In genomic region chr14:104765517-104765916, GRCh38 we compare ENCODE assay signal across 2 cellular contexts.
TF ChIP-seq lines count a peak whose summit lies in the region.

No MANE protein-coding gene starts in this region.

TF ChIP-seq in GM23338, 12 proteins besides CTCF, POLR2A, EP300 and RAD21:
- TF ChIP-seq, protein P1, sequence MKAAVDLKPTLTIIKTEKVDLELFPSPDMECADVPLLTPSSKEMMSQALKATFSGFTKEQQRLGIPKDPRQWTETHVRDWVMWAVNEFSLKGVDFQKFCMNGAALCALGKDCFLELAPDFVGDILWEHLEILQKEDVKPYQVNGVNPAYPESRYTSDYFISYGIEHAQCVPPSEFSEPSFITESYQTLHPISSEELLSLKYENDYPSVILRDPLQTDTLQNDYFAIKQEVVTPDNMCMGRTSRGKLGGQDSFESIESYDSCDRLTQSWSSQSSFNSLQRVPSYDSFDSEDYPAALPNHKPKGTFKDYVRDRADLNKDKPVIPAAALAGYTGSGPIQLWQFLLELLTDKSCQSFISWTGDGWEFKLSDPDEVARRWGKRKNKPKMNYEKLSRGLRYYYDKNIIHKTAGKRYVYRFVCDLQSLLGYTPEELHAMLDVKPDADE (IDR thresholded peaks at IDR 0.05), result no peak
- TF ChIP-seq NANOG (IDR thresholded peaks at IDR 0.05; ENCODE audit: borderline replicate concordance), result no peak
- no peak for TF ChIP-seq ZNF114 (CRISPR knock-in tag; IDR thresholded peaks at IDR 0.05)
- no peak for TF ChIP-seq EZH2phosphoT487 (IDR thresholded peaks at IDR 0.05; ENCODE audit: unreplicated experiment)
- no peak for TF ChIP-seq CREB1 (CRISPR knock-in tag; IDR thresholded peaks at IDR 0.05; ENCODE audit: low read depth)
- no peak for TF ChIP-seq POLR2AphosphoS5 (IDR thresholded peaks at IDR 0.05; ENCODE audit: low read depth)
- TF ChIP-seq, protein P2, sequence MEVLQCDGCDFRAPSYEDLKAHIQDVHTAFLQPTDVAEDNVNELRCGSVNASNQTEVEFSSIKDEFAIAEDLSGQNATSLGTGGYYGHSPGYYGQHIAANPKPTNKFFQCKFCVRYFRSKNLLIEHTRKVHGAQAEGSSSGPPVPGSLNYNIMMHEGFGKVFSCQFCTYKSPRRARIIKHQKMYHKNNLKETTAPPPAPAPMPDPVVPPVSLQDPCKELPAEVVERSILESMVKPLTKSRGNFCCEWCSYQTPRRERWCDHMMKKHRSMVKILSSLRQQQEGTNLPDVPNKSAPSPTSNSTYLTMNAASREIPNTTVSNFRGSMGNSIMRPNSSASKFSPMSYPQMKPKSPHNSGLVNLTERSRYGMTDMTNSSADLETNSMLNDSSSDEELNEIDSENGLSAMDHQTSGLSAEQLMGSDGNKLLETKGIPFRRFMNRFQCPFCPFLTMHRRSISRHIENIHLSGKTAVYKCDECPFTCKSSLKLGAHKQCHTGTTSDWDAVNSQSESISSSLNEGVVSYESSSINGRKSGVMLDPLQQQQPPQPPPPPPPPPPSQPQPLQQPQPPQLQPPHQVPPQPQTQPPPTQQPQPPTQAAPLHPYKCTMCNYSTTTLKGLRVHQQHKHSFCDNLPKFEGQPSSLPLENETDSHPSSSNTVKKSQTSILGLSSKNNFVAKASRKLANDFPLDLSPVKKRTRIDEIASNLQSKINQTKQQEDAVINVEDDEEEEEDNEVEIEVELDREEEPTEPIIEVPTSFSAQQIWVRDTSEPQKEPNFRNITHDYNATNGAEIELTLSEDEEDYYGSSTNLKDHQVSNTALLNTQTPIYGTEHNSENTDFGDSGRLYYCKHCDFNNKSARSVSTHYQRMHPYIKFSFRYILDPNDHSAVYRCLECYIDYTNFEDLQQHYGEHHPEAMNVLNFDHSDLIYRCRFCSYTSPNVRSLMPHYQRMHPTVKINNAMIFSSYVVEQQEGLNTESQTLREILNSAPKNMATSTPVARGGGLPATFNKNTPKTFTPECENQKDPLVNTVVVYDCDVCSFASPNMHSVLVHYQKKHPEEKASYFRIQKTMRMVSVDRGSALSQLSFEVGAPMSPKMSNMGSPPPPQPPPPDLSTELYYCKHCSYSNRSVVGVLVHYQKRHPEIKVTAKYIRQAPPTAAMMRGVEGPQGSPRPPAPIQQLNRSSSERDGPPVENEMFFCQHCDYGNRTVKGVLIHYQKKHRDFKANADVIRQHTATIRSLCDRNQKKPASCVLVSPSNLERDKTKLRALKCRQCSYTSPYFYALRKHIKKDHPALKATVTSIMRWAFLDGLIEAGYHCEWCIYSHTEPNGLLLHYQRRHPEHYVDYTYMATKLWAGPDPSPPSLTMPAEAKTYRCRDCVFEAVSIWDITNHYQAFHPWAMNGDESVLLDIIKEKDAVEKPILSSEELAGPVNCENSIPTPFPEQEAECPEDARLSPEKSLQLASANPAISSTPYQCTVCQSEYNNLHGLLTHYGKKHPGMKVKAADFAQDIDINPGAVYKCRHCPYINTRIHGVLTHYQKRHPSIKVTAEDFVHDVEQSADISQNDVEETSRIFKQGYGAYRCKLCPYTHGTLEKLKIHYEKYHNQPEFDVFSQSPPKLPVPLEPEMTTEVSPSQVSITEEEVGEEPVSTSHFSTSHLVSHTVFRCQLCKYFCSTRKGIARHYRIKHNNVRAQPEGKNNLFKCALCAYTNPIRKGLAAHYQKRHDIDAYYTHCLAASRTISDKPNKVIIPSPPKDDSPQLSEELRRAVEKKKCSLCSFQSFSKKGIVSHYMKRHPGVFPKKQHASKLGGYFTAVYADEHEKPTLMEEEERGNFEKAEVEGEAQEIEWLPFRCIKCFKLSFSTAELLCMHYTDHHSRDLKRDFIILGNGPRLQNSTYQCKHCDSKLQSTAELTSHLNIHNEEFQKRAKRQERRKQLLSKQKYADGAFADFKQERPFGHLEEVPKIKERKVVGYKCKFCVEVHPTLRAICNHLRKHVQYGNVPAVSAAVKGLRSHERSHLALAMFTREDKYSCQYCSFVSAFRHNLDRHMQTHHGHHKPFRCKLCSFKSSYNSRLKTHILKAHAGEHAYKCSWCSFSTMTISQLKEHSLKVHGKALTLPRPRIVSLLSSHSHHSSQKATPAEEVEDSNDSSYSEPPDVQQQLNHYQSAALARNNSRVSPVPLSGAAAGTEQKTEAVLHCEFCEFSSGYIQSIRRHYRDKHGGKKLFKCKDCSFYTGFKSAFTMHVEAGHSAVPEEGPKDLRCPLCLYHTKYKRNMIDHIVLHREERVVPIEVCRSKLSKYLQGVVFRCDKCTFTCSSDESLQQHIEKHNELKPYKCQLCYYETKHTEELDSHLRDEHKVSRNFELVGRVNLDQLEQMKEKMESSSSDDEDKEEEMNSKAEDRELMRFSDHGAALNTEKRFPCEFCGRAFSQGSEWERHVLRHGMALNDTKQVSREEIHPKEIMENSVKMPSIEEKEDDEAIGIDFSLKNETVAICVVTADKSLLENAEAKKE (CRISPR knock-in tag; IDR thresholded peaks at IDR 0.05), result no peak

TF ChIP-seq in HepG2, 621 proteins besides CTCF, POLR2A, EP300 and RAD21:
- no peak for TF ChIP-seq ZNF772 (CRISPR knock-in tag; IDR thresholded peaks at IDR 0.05)
- TF ChIP-seq ZNF605 (CRISPR knock-in tag; IDR thresholded peaks at IDR 0.05), result no peak
- no peak for TF ChIP-seq CENPBD1 (CRISPR knock-in tag; IDR thresholded peaks at IDR 0.05; ENCODE audit: borderline replicate concordance, low read depth)
- no peak for TF ChIP-seq ZNF775 (CRISPR knock-in tag; IDR thresholded peaks at IDR 0.05; ENCODE audit: borderline replicate concordance)
- TF ChIP-seq SAP130 (CRISPR knock-in tag; IDR thresholded peaks at IDR 0.05; ENCODE audit: low read depth), result peak; percentile 36
- TF ChIP-seq ZNF770 (CRISPR knock-in tag; IDR thresholded peaks at IDR 0.05), result peak; percentile 58
- peak; percentile 21; the same call in 1 of the 2 replicates for TF ChIP-seq PHF8 (CRISPR knock-in tag; IDR thresholded peaks at IDR 0.05)
- no peak for TF ChIP-seq CREM (IDR thresholded peaks at IDR 0.05)
- no peak for TF ChIP-seq CREM (CRISPR knock-in tag; IDR thresholded peaks at IDR 0.05)
- TF ChIP-seq ZNF121 (CRISPR knock-in tag; IDR thresholded peaks at IDR 0.05), result peak; percentile 77
- no peak for TF ChIP-seq TSC22D2 (CRISPR knock-in tag; IDR thresholded peaks at IDR 0.05; ENCODE audit: borderline replicate concordance)
- TF ChIP-seq JUNB (CRISPR knock-in tag; IDR thresholded peaks at IDR 0.05; ENCODE audit: borderline replicate concordance), result no peak
- no peak for TF ChIP-seq BCL3 (CRISPR knock-in tag; IDR thresholded peaks at IDR 0.05)
- TF ChIP-seq ZNF713 (CRISPR knock-in tag; IDR thresholded peaks at IDR 0.05), result no peak
- no peak for TF ChIP-seq SCMH1 (CRISPR knock-in tag; IDR thresholded peaks at IDR 0.05; ENCODE audit: borderline replicate concordance)
- TF ChIP-seq TEAD3 (CRISPR knock-in tag; optimal IDR thresholded peaks at IDR 0.05; ENCODE audit: borderline replicate concordance), result peak; percentile 16
- no peak for TF ChIP-seq YEATS2 (CRISPR knock-in tag; IDR thresholded peaks at IDR 0.05; ENCODE audit: borderline replicate concordance)
- TF ChIP-seq ARHGAP35 (CRISPR knock-in tag; IDR thresholded peaks at IDR 0.05; ENCODE audit: borderline replicate concordance), result no peak
TF ChIP-seq in HepG2: peak in this region for 5.
